15 cellular contexts compared by ENCODE assay signal in genomic region chr5:1806974-1807373, GRCh38.
"Had no signal": no experiment of that assay in that cellular context is flagged by ENCODE, and none has a peak within 500 bp of the region (broad histone marks: within the 10 kb centered on the region; RNA-seq: fewer than 3 reads in every experiment).

No MANE protein-coding gene starts in this region.

- H3K27ac Mint-ChIP-seq: activated CD4-positive, alpha-beta memory T cell treated with anti-CD3 and anti-CD28 coated beads, Interleukin-2, amount 10 ng/mL, durations not matched to agents 7 days and 5 days; activated naive CD8-positive, alpha-beta T cell treated with anti-CD3 and anti-CD28 coated beads, Interleukin-2, amount 10 ng/mL, durations not matched to agents 7 days and 5 days had no signal

- H3K4me1 ChIP-seq: colonic mucosa had no signal

- FAIRE-seq: frontal cortex, urothelium cell line had no signal

- DNase-seq: activated CD4-positive, alpha-beta memory T cell treated with anti-CD3 and anti-CD28 coated beads, Interleukin-2, amount 10 ng/mL, durations not matched to agents 7 days and 5 days; activated CD4-positive, alpha-beta T cell treated with anti-CD3 and anti-CD28 coated beads for 1 hour; activated naive CD8-positive, alpha-beta T cell treated with anti-CD3 and anti-CD28 coated beads, Interleukin-2, amount 10 ng/mL, durations not matched to agents 7 days and 5 days; colonic mucosa; effector CD8-positive, alpha-beta T cell; heart right ventricle; islet precursor cell; mesenchymal stem cell; retina; stimulated activated CD4-positive, alpha-beta T cell treated with anti-CD3 and anti-CD28 coated beads, Interleukin-4, amount 100 ng/mL, for 4 hours; T-helper 9 cell; thyroid gland had no signal

- H3K9me3 ChIP-seq: colonic mucosa, heart right ventricle, left lung, thyroid gland had no signal

- H3K27me3 Mint-ChIP-seq: activated CD4-positive, alpha-beta memory T cell treated with anti-CD3 and anti-CD28 coated beads, Interleukin-2, amount 10 ng/mL, durations not matched to agents 7 days and 5 days; activated naive CD8-positive, alpha-beta T cell treated with anti-CD3 and anti-CD28 coated beads, Interleukin-2, amount 10 ng/mL, durations not matched to agents 7 days and 5 days had no signal

- H3K27ac ChIP-seq: colonic mucosa, heart right ventricle, left lung, thyroid gland had no signal

- ATAC-seq: heart right ventricle, left lung had no signal

- H3K9me3 Mint-ChIP-seq: activated CD4-positive, alpha-beta memory T cell treated with anti-CD3 and anti-CD28 coated beads, Interleukin-2, amount 10 ng/mL, durations not matched to agents 7 days and 5 days; activated naive CD8-positive, alpha-beta T cell treated with anti-CD3 and anti-CD28 coated beads, Interleukin-2, amount 10 ng/mL, durations not matched to agents 7 days and 5 days had no signal

- H3K4me3 ChIP-seq: colonic mucosa, heart right ventricle, left lung, thyroid gland had no signal

- H3K4me3 Mint-ChIP-seq: activated CD4-positive, alpha-beta memory T cell treated with anti-CD3 and anti-CD28 coated beads, Interleukin-2, amount 10 ng/mL, durations not matched to agents 7 days and 5 days; activated naive CD8-positive, alpha-beta T cell treated with anti-CD3 and anti-CD28 coated beads, Interleukin-2, amount 10 ng/mL, durations not matched to agents 7 days and 5 days had no signal
